Comparison of ENCODE assay signal across 39 cellular contexts in genomic region chr7:42460148-42460547, GRCh38.
"Had no signal": no experiment of that assay in that cellular context is flagged by ENCODE, and none has a peak within 500 bp of the region (broad histone marks: within the 10 kb centered on the region; RNA-seq: fewer than 3 reads in every experiment).

No MANE protein-coding gene starts in this region.

- ATAC-seq: activated naive CD4-positive, alpha-beta T cell treated with anti-CD3 and anti-CD28 coated beads, Interleukin-2, amount 50 U/mL, for 72 hours; activated naive CD8-positive, alpha-beta T cell treated with anti-CD3 and anti-CD28 coated beads, Interleukin-2, amount 50 U/mL, for 24 hours; activated T-cell treated with anti-CD3 and anti-CD28 coated beads, Interleukin-2, amount 50 U/mL, for 4 hours; activated T-cell treated with anti-CD3 and anti-CD28 coated beads, Interleukin-2, amount 50 U/mL, for 72 hours; activated T-helper 17 cell treated with anti-CD3 and anti-CD28 coated beads, Interleukin-2, amount 50 U/mL, for 72 hours; body of pancreas had no signal

- H3K27me3 Mint-ChIP-seq: activated naive CD4-positive, alpha-beta T cell treated with anti-CD3 and anti-CD28 coated beads, Interleukin-2, amount 10 ng/mL, durations not matched to agents 7 days and 5 days; activated naive CD8-positive, alpha-beta T cell; activated naive CD8-positive, alpha-beta T cell treated with anti-CD3 and anti-CD28 coated beads, Interleukin-2, amount 10 ng/mL, durations not matched to agents 7 days and 5 days; activated naive CD8-positive, alpha-beta T cell treated with anti-CD3 and anti-CD28 coated beads, Interleukin-2, amount 50 U/mL, for 24 hours; brain; central memory CD8-positive, alpha-beta T cell had no signal

- H3K4me1 ChIP-seq: adrenal gland, ascending aorta, body of pancreas, breast epithelium had no signal

- H3K27me3 ChIP-seq: adrenal gland, ascending aorta, body of pancreas, brain microvascular endothelial cell, breast epithelium, cardiac muscle cell had no signal

- H3K4me3 ChIP-seq: adrenal gland, ascending aorta, body of pancreas, breast epithelium, cardiac muscle cell had no signal

- H3K36me3 Mint-ChIP-seq: activated naive CD4-positive, alpha-beta T cell treated with anti-CD3 and anti-CD28 coated beads, Interleukin-2, amount 10 ng/mL, durations not matched to agents 7 days and 5 days; activated naive CD4-positive, alpha-beta T cell treated with anti-CD3 and anti-CD28 coated beads, Interleukin-2, amount 50 U/mL, for 24 hours; activated naive CD4-positive, alpha-beta T cell treated with anti-CD3 and anti-CD28 coated beads, Interleukin-2, amount 50 U/mL, for 72 hours; activated naive CD8-positive, alpha-beta T cell; activated naive CD8-positive, alpha-beta T cell treated with anti-CD3 and anti-CD28 coated beads for 36 hours; activated naive CD8-positive, alpha-beta T cell treated with anti-CD3 and anti-CD28 coated beads, Interleukin-2, amount 10 ng/mL, durations not matched to agents 7 days and 5 days; brain had no signal

- FAIRE-seq: astrocyte had no signal

- H3K27ac Mint-ChIP-seq: activated naive CD4-positive, alpha-beta T cell treated with anti-CD3 and anti-CD28 coated beads for 36 hours; activated naive CD4-positive, alpha-beta T cell treated with anti-CD3 and anti-CD28 coated beads, Interleukin-2, amount 10 ng/mL, durations not matched to agents 7 days and 5 days; activated naive CD4-positive, alpha-beta T cell treated with anti-CD3 and anti-CD28 coated beads, Interleukin-2, amount 50 U/mL, for 24 hours; activated naive CD4-positive, alpha-beta T cell treated with anti-CD3 and anti-CD28 coated beads, Interleukin-2, amount 50 U/mL, for 72 hours; activated naive CD8-positive, alpha-beta T cell; activated naive CD8-positive, alpha-beta T cell treated with anti-CD3 and anti-CD28 coated beads for 36 hours; activated naive CD8-positive, alpha-beta T cell treated with anti-CD3 and anti-CD28 coated beads, Interleukin-2, amount 10 ng/mL, durations not matched to agents 7 days and 5 days; activated naive CD8-positive, alpha-beta T cell treated with anti-CD3 and anti-CD28 coated beads, Interleukin-2, amount 50 U/mL, for 24 hours; activated T-cell treated with anti-CD3 and anti-CD28 coated beads, Interleukin-2, amount 50 U/mL, for 24 hours; activated T-cell treated with anti-CD3 and anti-CD28 coated beads, Interleukin-2, amount 50 U/mL, for 72 hours; activated T-helper 1 cell treated with anti-CD3 and anti-CD28 coated beads, Interleukin-12 subunit alpha, Interleukin-12 subunit beta, Interleukin-2, Interleukin-4 antibody, amounts not matched to agents 30 ng/mL and 10 ng/mL and 1 ng/mL, durations not matched to agents 14 hours and 24 hours and 36 hours; activated T-helper 17 cell treated with anti-CD3 and anti-CD28 coated beads, Interleukin-2, amount 50 U/mL, for 72 hours; activated T-helper 2 cell treated with anti-CD3 and anti-CD28 coated beads, Interferon-gamma antibody, Interleukin-2, Interleukin-4, amounts not matched to agents 10 μg/mL and 5 μg/mL and 100 μg/mL, durations not matched to agents 14 hours and 24 hours and 36 hours; brain had no signal

- H3K4me1 Mint-ChIP-seq: activated naive CD4-positive, alpha-beta T cell treated with anti-CD3 and anti-CD28 coated beads, Interleukin-2, amount 10 ng/mL, durations not matched to agents 7 days and 5 days; activated naive CD4-positive, alpha-beta T cell treated with anti-CD3 and anti-CD28 coated beads, Interleukin-2, amount 50 U/mL, for 24 hours; activated naive CD8-positive, alpha-beta T cell treated with anti-CD3 and anti-CD28 coated beads for 36 hours; activated naive CD8-positive, alpha-beta T cell treated with anti-CD3 and anti-CD28 coated beads, Interleukin-2, amount 10 ng/mL, durations not matched to agents 7 days and 5 days; activated naive CD8-positive, alpha-beta T cell treated with anti-CD3 and anti-CD28 coated beads, Interleukin-2, amount 50 U/mL, for 24 hours; activated T-helper 17 cell treated with anti-CD3 and anti-CD28 coated beads, Interleukin-2, amount 50 U/mL, for 72 hours; central memory CD8-positive, alpha-beta T cell had no signal

- H3K36me3 ChIP-seq: adrenal gland, ascending aorta, brain microvascular endothelial cell, breast epithelium, cardiac muscle cell had no signal

- H3K4me3 Mint-ChIP-seq: activated naive CD4-positive, alpha-beta T cell treated with anti-CD3 and anti-CD28 coated beads for 36 hours; activated naive CD4-positive, alpha-beta T cell treated with anti-CD3 and anti-CD28 coated beads, Interleukin-2, amount 10 ng/mL, durations not matched to agents 7 days and 5 days; activated naive CD4-positive, alpha-beta T cell treated with anti-CD3 and anti-CD28 coated beads, Interleukin-2, amount 50 U/mL, for 24 hours; activated naive CD8-positive, alpha-beta T cell; activated naive CD8-positive, alpha-beta T cell treated with anti-CD3 and anti-CD28 coated beads for 36 hours; activated naive CD8-positive, alpha-beta T cell treated with anti-CD3 and anti-CD28 coated beads, Interleukin-2, amount 10 ng/mL, durations not matched to agents 7 days and 5 days; activated naive CD8-positive, alpha-beta T cell treated with anti-CD3 and anti-CD28 coated beads, Interleukin-2, amount 50 U/mL, for 24 hours; activated T-cell treated with anti-CD3 and anti-CD28 coated beads, Interleukin-2, amount 50 U/mL, for 24 hours; activated T-cell treated with anti-CD3 and anti-CD28 coated beads, Interleukin-2, amount 50 U/mL, for 4 hours; activated T-cell treated with anti-CD3 and anti-CD28 coated beads, Interleukin-2, amount 50 U/mL, for 72 hours; activated T-helper 1 cell treated with anti-CD3 and anti-CD28 coated beads, Interleukin-12 subunit alpha, Interleukin-12 subunit beta, Interleukin-2, Interleukin-4 antibody, amounts not matched to agents 30 ng/mL and 10 ng/mL and 1 ng/mL, durations not matched to agents 14 hours and 24 hours and 36 hours; activated T-helper 17 cell treated with anti-CD3 and anti-CD28 coated beads, Interleukin-2, amount 50 U/mL, for 72 hours; brain; central memory CD8-positive, alpha-beta T cell had no signal

- H3K9me3 ChIP-seq: adrenal gland, ascending aorta, body of pancreas, breast epithelium had no signal

- DNase-seq: activated effector memory CD4-positive, alpha-beta T cell treated with anti-CD3 and anti-CD28 coated beads, Interleukin-2, amount 50 U/mL, for 16 hours; activated effector memory CD4-positive, alpha-beta T cell treated with Interleukin-2 at 50 U/mL for 16 hours; activated gamma-delta T cell; activated gamma-delta T cell treated with Interleukin-2 at 50 U/mL for 16 hours; activated naive CD4-positive, alpha-beta T cell; activated naive CD4-positive, alpha-beta T cell treated with anti-CD3 and anti-CD28 coated beads for 36 hours; activated naive CD4-positive, alpha-beta T cell treated with anti-CD3 and anti-CD28 coated beads, Interleukin-2, amount 10 ng/mL, durations not matched to agents 7 days and 5 days; activated naive CD4-positive, alpha-beta T cell treated with anti-CD3 and anti-CD28 coated beads, Interleukin-2, amount 50 U/mL, for 16 hours; activated naive CD4-positive, alpha-beta T cell treated with Interleukin-2 at 50 U/mL for 16 hours; activated naive CD8-positive, alpha-beta T cell treated with anti-CD3 and anti-CD28 coated beads for 36 hours; activated naive CD8-positive, alpha-beta T cell treated with anti-CD3 and anti-CD28 coated beads, Interleukin-2, amount 10 ng/mL, durations not matched to agents 7 days and 5 days; activated naive CD8-positive, alpha-beta T cell treated with anti-CD3 and anti-CD28 coated beads, Interleukin-2, amount 50 U/mL, for 24 hours; activated T-cell treated with anti-CD3 and anti-CD28 coated beads, Interleukin-2, amount 50 U/mL, for 1 hour; activated T-cell treated with anti-CD3 and anti-CD28 coated beads, Interleukin-2, amount 50 U/mL, for 24 hours; activated T-cell treated with anti-CD3 and anti-CD28 coated beads, Interleukin-2, amount 50 U/mL, for 4 hours; activated T-cell treated with anti-CD3 and anti-CD28 coated beads, Interleukin-2, amount 50 U/mL, for 48 hours; activated T-cell treated with anti-CD3 and anti-CD28 coated beads, Interleukin-2, amount 50 U/mL, for 72 hours; adrenal gland; amniotic stem cell; amygdala; anterior cingulate cortex; aorta; body of pancreas; brain microvascular endothelial cell; caudate nucleus; central memory CD4-positive, alpha-beta T cell; cerebellar nuclear complex had no signal

- H3K9me3 Mint-ChIP-seq: activated naive CD4-positive, alpha-beta T cell treated with anti-CD3 and anti-CD28 coated beads, Interleukin-2, amount 10 ng/mL, durations not matched to agents 7 days and 5 days; activated naive CD8-positive, alpha-beta T cell treated with anti-CD3 and anti-CD28 coated beads for 36 hours; activated naive CD8-positive, alpha-beta T cell treated with anti-CD3 and anti-CD28 coated beads, Interleukin-2, amount 10 ng/mL, durations not matched to agents 7 days and 5 days; activated naive CD8-positive, alpha-beta T cell treated with anti-CD3 and anti-CD28 coated beads, Interleukin-2, amount 50 U/mL, for 24 hours; activated T-cell treated with anti-CD3 and anti-CD28 coated beads, Interleukin-2, amount 50 U/mL, for 4 hours; activated T-helper 17 cell treated with anti-CD3 and anti-CD28 coated beads, Interleukin-2, amount 50 U/mL, for 72 hours; activated T-helper 2 cell treated with anti-CD3 and anti-CD28 coated beads, Interferon-gamma antibody, Interleukin-2, Interleukin-4, amounts not matched to agents 10 μg/mL and 5 μg/mL and 100 μg/mL, durations not matched to agents 14 hours and 24 hours and 36 hours had no signal

- H3K27ac ChIP-seq: adrenal gland, ascending aorta, body of pancreas, brain microvascular endothelial cell, breast epithelium, cardiac muscle cell had no signal
